Comparison of ENCODE assay signal across 14 cellular contexts in the genomic region with DNA sequence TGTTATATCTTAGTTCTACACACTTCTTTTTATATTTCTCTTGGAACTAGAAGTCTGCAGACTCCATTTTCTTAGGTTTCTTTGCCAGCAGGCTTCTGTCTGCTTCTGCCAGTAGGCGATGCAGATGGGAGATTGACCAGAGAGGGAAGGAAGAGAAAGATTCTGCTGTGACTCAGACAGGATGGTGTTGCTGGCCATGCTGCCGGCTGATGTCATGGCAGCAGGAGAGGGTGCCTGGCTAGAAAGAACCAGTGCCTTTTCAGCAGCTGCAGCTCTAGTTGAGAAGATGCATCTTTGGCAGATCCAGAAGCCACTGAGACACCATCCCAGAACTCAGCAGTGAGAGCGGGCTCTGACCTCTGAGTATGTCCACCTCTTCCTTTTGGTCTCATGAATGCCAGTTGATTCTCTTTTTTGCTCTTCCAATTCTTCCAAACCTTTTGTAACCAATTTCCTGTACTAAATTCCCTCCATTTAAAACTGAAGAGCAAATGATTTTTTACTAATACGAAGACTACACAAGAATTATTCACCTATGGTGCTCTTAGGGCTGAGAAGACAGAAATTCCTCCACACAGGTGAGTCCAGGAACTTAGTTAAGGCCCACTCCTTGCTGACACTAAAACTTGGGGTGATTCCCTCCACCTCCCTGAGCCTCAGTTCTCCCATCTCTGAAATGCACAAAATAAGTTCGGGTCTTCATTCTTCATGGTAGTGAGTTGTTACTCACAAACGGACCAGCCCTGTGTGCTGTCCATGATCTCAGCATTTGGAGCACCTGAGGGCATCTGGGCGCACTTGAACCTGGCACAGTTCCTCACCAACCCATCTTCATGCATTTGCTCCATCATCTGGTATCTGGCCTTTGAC.
"Had no signal": no experiment of that assay in that cellular context is flagged by ENCODE, and none has a peak within 500 bp of the region (broad histone marks: within the 10 kb centered on the region; RNA-seq: fewer than 3 reads in every experiment).

No MANE protein-coding gene starts in this region.

- DNase-seq: activated CD4-positive, alpha-beta T cell treated with anti-CD3 and anti-CD28 coated beads for 1 hour; activated CD8-positive, alpha-beta memory T cell treated with anti-CD3 and anti-CD28 coated beads, Interleukin-2, amount 50 U/mL, for 4 hours; activated CD8-positive, alpha-beta T cell treated with anti-CD3 and anti-CD28 coated beads for 36 hours; activated naive CD4-positive, alpha-beta T cell treated with Interleukin-2 at 50 U/mL for 16 hours; central memory CD4-positive, alpha-beta T cell; effector memory CD8-positive, alpha-beta T cell; erythroblast; hypothalamus; left colon; psoas muscle; sigmoid colon; stimulated activated CD4-positive, alpha-beta T cell treated with anti-CD3 and anti-CD28 coated beads, Interleukin-12 subunit alpha, Interleukin-12 subunit beta, amount 100 ng/mL, for 4 hours had no signal

- H3K9me3 Mint-ChIP-seq: T-helper 2 cell treated with Interferon-gamma antibody and Interleukin-4, amounts not matched to agents 5 μg/mL and 100 μg/mL, for 36 hours had no signal

- H3K9me3 ChIP-seq: psoas muscle, sigmoid colon had no signal

- H3K4me3 ChIP-seq: psoas muscle, sigmoid colon had no signal

- H3K27me3 Mint-ChIP-seq: effector memory CD8-positive, alpha-beta T cell had no signal

- H3K27ac Mint-ChIP-seq: activated CD8-positive, alpha-beta T cell treated with anti-CD3 and anti-CD28 coated beads for 36 hours; effector memory CD8-positive, alpha-beta T cell; nephron; T-helper 2 cell treated with Interferon-gamma antibody and Interleukin-4, amounts not matched to agents 5 μg/mL and 100 μg/mL, for 36 hours had no signal

- H3K36me3 ChIP-seq: sigmoid colon had no signal

- ATAC-seq: activated CD8-positive, alpha-beta T cell treated with anti-CD3 and anti-CD28 coated beads for 36 hours; effector memory CD8-positive, alpha-beta T cell; psoas muscle had no signal

- H3K4me3 Mint-ChIP-seq: activated CD8-positive, alpha-beta T cell treated with anti-CD3 and anti-CD28 coated beads for 36 hours; effector memory CD8-positive, alpha-beta T cell; nephron; T-helper 2 cell treated with Interferon-gamma antibody and Interleukin-4, amounts not matched to agents 5 μg/mL and 100 μg/mL, for 36 hours had no signal

- H3K27ac ChIP-seq: psoas muscle, sigmoid colon had no signal

- H3K4me1 ChIP-seq: psoas muscle, sigmoid colon had no signal

- H3K4me1 Mint-ChIP-seq: nephron had no signal

- H3K27me3 ChIP-seq: sigmoid colon had no signal
